In the genomic region with DNA sequence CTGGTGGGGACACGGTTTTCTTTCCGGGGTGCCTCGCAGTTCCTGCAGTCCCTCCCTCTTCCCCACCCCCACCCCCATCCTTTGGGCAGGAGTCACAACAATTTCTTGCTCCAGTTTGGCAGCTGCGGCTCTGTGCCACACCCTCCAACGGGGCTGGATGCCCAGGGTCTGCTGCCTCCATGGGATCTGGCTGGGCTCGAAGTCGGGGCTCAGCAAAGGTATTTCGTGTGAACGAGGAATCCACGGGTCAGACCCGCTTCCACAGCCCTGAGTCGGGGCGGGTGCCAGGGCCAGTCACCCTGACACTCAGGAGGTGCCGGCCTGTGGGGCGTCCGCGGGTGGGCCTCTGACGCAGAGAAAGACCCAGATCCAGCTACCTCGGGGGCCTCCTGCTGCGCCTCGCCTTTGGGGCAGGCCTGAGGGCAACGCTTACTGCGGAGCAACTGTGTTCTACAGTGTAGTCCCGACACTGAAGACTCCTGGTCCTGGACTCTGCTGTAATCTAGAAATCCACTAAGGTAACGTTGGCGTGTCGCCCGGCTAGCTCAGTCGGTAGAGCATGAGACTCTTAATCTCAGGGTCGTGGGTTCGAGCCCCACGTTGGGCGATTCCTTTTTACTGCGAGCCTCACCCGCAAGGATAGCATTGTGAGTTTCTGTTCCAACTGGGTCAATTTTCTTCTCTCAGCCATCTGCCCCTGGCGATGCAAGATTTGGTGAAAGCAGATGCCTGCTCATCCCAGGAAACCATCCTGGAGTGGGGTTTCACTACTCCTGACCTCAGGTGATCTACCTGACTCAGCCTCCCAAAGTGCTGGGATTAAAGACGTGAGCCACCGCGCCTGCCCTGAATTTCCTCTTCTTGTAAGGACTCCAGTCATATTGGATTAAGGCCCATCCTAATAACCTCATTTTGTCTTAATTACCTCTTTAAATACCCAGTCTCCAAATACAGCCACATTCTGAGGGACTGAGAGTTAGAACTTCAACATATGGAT, we compare ENCODE assay signal across 1 cellular context.
TF ChIP-seq lines count a peak whose summit lies in the region.

No MANE protein-coding gene starts in this region.

TF ChIP-seq in HepG2, 621 proteins besides CTCF, POLR2A, EP300 and RAD21 (continued from another document and continues in another):
- TF ChIP-seq, protein P1, sequence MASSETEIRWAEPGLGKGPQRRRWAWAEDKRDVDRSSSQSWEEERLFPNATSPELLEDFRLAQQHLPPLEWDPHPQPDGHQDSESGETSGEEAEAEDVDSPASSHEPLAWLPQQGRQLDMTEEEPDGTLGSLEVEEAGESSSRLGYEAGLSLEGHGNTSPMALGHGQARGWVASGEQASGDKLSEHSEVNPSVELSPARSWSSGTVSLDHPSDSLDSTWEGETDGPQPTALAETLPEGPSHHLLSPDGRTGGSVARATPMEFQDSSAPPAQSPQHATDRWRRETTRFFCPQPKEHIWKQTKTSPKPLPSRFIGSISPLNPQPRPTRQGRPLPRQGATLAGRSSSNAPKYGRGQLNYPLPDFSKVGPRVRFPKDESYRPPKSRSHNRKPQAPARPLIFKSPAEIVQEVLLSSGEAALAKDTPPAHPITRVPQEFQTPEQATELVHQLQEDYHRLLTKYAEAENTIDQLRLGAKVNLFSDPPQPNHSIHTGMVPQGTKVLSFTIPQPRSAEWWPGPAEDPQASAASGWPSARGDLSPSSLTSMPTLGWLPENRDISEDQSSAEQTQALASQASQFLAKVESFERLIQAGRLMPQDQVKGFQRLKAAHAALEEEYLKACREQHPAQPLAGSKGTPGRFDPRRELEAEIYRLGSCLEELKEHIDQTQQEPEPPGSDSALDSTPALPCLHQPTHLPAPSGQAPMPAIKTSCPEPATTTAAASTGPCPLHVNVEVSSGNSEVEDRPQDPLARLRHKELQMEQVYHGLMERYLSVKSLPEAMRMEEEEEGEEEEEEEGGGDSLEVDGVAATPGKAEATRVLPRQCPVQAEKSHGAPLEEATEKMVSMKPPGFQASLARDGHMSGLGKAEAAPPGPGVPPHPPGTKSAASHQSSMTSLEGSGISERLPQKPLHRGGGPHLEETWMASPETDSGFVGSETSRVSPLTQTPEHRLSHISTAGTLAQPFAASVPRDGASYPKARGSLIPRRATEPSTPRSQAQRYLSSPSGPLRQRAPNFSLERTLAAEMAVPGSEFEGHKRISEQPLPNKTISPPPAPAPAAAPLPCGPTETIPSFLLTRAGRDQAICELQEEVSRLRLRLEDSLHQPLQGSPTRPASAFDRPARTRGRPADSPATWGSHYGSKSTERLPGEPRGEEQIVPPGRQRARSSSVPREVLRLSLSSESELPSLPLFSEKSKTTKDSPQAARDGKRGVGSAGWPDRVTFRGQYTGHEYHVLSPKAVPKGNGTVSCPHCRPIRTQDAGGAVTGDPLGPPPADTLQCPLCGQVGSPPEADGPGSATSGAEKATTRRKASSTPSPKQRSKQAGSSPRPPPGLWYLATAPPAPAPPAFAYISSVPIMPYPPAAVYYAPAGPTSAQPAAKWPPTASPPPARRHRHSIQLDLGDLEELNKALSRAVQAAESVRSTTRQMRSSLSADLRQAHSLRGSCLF (CRISPR knock-in tag; IDR thresholded peaks at IDR 0.05; ENCODE audit: borderline replicate concordance), result 0 out of 2 replicates have a peak, but pooled peaks have one; percentile 31
- TF ChIP-seq AKAP8 (CRISPR knock-in tag; IDR thresholded peaks at IDR 0.05) (no peak), ZNF878 (CRISPR knock-in tag; IDR thresholded peaks at IDR 0.05) (no peak), ZNF441 (CRISPR knock-in tag; IDR thresholded peaks at IDR 0.05; ENCODE audit: borderline replicate concordance) (no peak), ZNF512 (CRISPR knock-in tag; IDR thresholded peaks at IDR 0.05) (no peak), NRL (CRISPR knock-in tag; IDR thresholded peaks at IDR 0.05; ENCODE audit: borderline replicate concordance) (no peak), SSRP1 (CRISPR knock-in tag; IDR thresholded peaks at IDR 0.05) (no peak), ZNF7 (CRISPR knock-in tag; IDR thresholded peaks at IDR 0.05) (no peak), PHF21A (CRISPR knock-in tag; IDR thresholded peaks at IDR 0.05) (peak; percentile 48; the same call in 1 of the 2 replicates), ZBTB49 (CRISPR knock-in tag; IDR thresholded peaks at IDR 0.05; ENCODE audit: borderline replicate concordance) (no peak), ZSCAN25 (CRISPR knock-in tag; IDR thresholded peaks at IDR 0.05) (no peak), SMAD1 (CRISPR knock-in tag; IDR thresholded peaks at IDR 0.05; ENCODE audit: borderline replicate concordance, low read depth) (no peak), ATF7-NPFF (CRISPR knock-in tag; IDR thresholded peaks at IDR 0.05; ENCODE audit: low read depth) (no peak), ZBTB34 (CRISPR knock-in tag; IDR thresholded peaks at IDR 0.05) (no peak), FOXJ3 (CRISPR knock-in tag; IDR thresholded peaks at IDR 0.05; ENCODE audit: borderline replicate concordance) (0 out of 2 replicates have a peak, but pooled peaks have one; percentile 48), ZNF569 (CRISPR knock-in tag; IDR thresholded peaks at IDR 0.05; ENCODE audit: borderline replicate concordance) (no peak), SUZ12 (IDR thresholded peaks at IDR 0.05; ENCODE audit: low read depth, low read length) (no peak), RELA (CRISPR knock-in tag; IDR thresholded peaks at IDR 0.05) (no peak), HIC2 (CRISPR knock-in tag; IDR thresholded peaks at IDR 0.05; ENCODE audit: low read depth) (no peak), EHMT2 (IDR thresholded peaks at IDR 0.05; ENCODE audit: borderline replicate concordance, low read depth, low read length) (no peak), NAIF1 (CRISPR knock-in tag; IDR thresholded peaks at IDR 0.05; ENCODE audit: borderline replicate concordance) (peak; percentile 75), HOXA5 (CRISPR knock-in tag; IDR thresholded peaks at IDR 0.05) (peak; percentile 82), HNRNPUL1 (IDR thresholded peaks at IDR 0.05; ENCODE audit: low read depth, low read length) (no peak), ZNF276 (CRISPR knock-in tag; IDR thresholded peaks at IDR 0.05; ENCODE audit: low read depth) (no peak), NR2F1 (CRISPR knock-in tag; IDR thresholded peaks at IDR 0.05) (no peak)
- TF ChIP-seq, protein P2, sequence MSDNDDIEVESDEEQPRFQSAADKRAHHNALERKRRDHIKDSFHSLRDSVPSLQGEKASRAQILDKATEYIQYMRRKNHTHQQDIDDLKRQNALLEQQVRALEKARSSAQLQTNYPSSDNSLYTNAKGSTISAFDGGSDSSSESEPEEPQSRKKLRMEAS (IDR thresholded peaks at IDR 0.05), result no peak; the same call in 1 of the 2 replicates
- TF ChIP-seq, protein P3, sequence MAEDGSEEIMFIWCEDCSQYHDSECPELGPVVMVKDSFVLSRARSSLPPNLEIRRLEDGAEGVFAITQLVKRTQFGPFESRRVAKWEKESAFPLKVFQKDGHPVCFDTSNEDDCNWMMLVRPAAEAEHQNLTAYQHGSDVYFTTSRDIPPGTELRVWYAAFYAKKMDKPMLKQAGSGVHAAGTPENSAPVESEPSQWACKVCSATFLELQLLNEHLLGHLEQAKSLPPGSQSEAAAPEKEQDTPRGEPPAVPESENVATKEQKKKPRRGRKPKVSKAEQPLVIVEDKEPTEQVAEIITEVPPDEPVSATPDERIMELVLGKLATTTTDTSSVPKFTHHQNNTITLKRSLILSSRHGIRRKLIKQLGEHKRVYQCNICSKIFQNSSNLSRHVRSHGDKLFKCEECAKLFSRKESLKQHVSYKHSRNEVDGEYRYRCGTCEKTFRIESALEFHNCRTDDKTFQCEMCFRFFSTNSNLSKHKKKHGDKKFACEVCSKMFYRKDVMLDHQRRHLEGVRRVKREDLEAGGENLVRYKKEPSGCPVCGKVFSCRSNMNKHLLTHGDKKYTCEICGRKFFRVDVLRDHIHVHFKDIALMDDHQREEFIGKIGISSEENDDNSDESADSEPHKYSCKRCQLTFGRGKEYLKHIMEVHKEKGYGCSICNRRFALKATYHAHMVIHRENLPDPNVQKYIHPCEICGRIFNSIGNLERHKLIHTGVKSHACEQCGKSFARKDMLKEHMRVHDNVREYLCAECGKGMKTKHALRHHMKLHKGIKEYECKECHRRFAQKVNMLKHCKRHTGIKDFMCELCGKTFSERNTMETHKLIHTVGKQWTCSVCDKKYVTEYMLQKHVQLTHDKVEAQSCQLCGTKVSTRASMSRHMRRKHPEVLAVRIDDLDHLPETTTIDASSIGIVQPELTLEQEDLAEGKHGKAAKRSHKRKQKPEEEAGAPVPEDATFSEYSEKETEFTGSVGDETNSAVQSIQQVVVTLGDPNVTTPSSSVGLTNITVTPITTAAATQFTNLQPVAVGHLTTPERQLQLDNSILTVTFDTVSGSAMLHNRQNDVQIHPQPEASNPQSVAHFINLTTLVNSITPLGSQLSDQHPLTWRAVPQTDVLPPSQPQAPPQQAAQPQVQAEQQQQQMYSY (CRISPR knock-in tag; IDR thresholded peaks at IDR 0.05), result 0 out of 2 replicates have a peak, but pooled peaks have one; percentile 49
- TF ChIP-seq, protein P4, sequence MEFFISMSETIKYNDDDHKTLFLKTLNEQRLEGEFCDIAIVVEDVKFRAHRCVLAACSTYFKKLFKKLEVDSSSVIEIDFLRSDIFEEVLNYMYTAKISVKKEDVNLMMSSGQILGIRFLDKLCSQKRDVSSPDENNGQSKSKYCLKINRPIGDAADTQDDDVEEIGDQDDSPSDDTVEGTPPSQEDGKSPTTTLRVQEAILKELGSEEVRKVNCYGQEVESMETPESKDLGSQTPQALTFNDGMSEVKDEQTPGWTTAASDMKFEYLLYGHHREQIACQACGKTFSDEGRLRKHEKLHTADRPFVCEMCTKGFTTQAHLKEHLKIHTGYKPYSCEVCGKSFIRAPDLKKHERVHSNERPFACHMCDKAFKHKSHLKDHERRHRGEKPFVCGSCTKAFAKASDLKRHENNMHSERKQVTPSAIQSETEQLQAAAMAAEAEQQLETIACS (CRISPR knock-in tag; IDR thresholded peaks at IDR 0.05), result no peak
